In genomic region chrX:136055651-136056221, GRCh38 we compare ENCODE assay signal across 11 cellular contexts.
DNase-seq lines count a peak whose midpoint lies in the region; ATAC-seq, FAIRE-seq and TF ChIP-seq lines count a peak whose summit lies in the region.
"Had no signal": no experiment of that assay in that cellular context is flagged by ENCODE, and none has a peak within 500 bp of the region (broad histone marks: within the 10 kb centered on the region; RNA-seq: fewer than 3 reads in every experiment).

No MANE protein-coding gene starts in this region.

- H3K4me1 ChIP-seq in right atrium auricular region, result no peaks in the 10 kb centered on the region
- no peaks in the 10 kb centered on the region for H3K4me1 ChIP-seq in smooth muscle cell (ENCODE audit: low read depth)
- H3K4me1 ChIP-seq in neural progenitor cell, result peaks cover 5% of the 10 kb centered on the region

- peak overlapping the region; percentile 58 for H3K27ac ChIP-seq in brain microvascular endothelial cell
- peak overlapping the region; percentile 65 to 69 for H3K27ac ChIP-seq in right atrium auricular region
- H3K27ac ChIP-seq in smooth muscle cell (ENCODE audit: low read depth), result peak overlapping the region; percentile 80
- no peak overlapping the region for H3K27ac ChIP-seq in neural progenitor cell

- H3K27me3 ChIP-seq in brain microvascular endothelial cell (replicated peaks), result no peaks in the 10 kb centered on the region
- H3K27me3 ChIP-seq in right atrium auricular region, result no peaks in the 10 kb centered on the region
- no peaks in the 10 kb centered on the region for H3K27me3 ChIP-seq in smooth muscle cell (ENCODE audit: low read depth)
- H3K27me3 ChIP-seq in neural progenitor cell, result no peaks in the 10 kb centered on the region

- no peak overlapping the region for H3K4me3 Mint-ChIP-seq in neural progenitor cell

- no peak for ATAC-seq in HG02852 (IDR thresholded peaks at IDR 0.05; ENCODE audit: unreplicated experiment)
- ATAC-seq: T-helper 17 cell had no signal

- H3K36me3 Mint-ChIP-seq in neural progenitor cell, result no peaks in the 10 kb centered on the region

- WGBS in smooth muscle cell (ENCODE audit: low lambda C conversion rate), result 46% methylated on average over 5 of the region's 5 CpGs

- H3K4me1 Mint-ChIP-seq in neural progenitor cell, result no peaks in the 10 kb centered on the region

- H3K9me3 Mint-ChIP-seq in neural progenitor cell, result peaks cover 13% of the 10 kb centered on the region

- peak overlapping the region; percentile 12 for H2AFZ ChIP-seq in smooth muscle cell (ENCODE audit: low read depth)
- H2AFZ ChIP-seq in neural progenitor cell (replicated peaks), result no peak overlapping the region

- DNase-seq in GM03348 (ENCODE audit: low spot score) (peak; percentile 35), brain microvascular endothelial cell (peak; percentile 71), right atrium auricular region (ENCODE audit: low spot score) (peak; percentile 65), smooth muscle cell (lab: John Stamatoyannopoulos, UW; ENCODE audit: unreplicated experiment) (no peak), neural progenitor cell (ENCODE audit: low spot score) (no peak), activated T-cell treated with anti-CD3 and anti-CD28 coated beads for 4 hours (no peak), D721Med (ENCODE audit: insufficient read length, low spot score) (no peak)
- DNase-seq: NCI-H82, T-helper 17 cell had no signal

- TF ChIP-seq CTCF in brain microvascular endothelial cell (IDR thresholded peaks at IDR 0.05; ENCODE audit: low read depth, low read length, missing control alignments) (no peak), right atrium auricular region (IDR thresholded peaks at IDR 0.05) (no peak), smooth muscle cell (IDR thresholded peaks at IDR 0.05; ENCODE audit: borderline replicate concordance, insufficient read depth, poor library complexity, severe bottlenecking) (no peak), neural progenitor cell (IDR thresholded peaks at IDR 0.05) (no peak), D721Med (IDR thresholded peaks at IDR 0.05; ENCODE audit: insufficient read depth, missing control alignments) (no peak)

- no peaks in the 10 kb centered on the region for H3F3A ChIP-seq in smooth muscle cell (ENCODE audit: low read depth)
- H3F3A ChIP-seq in neural progenitor cell (ENCODE audit: low read depth), result no peaks in the 10 kb centered on the region

- no peak for FAIRE-seq in D721Med (lab: Jason Lieb, UNC)
- FAIRE-seq: colon had no signal

- H4K20me1 ChIP-seq in smooth muscle cell (ENCODE audit: low read depth), result no peaks in the 10 kb centered on the region
- H4K20me1 ChIP-seq in neural progenitor cell (ENCODE audit: low read depth), result no peaks in the 10 kb centered on the region

- H3K36me3 ChIP-seq in brain microvascular endothelial cell (replicated peaks) (no peaks in the 10 kb centered on the region), right atrium auricular region (no peaks in the 10 kb centered on the region), smooth muscle cell (ENCODE audit: low read depth) (no peaks in the 10 kb centered on the region), neural progenitor cell (no peaks in the 10 kb centered on the region)

- peaks cover 8% of the 10 kb centered on the region for H3K27me3 Mint-ChIP-seq in neural progenitor cell (ENCODE audit: insufficient read depth, low read depth)
- H3K27me3 Mint-ChIP-seq: T-helper 17 cell had no signal

- H3K4me3 ChIP-seq in brain microvascular endothelial cell (ENCODE audit: low read depth, low read length), result no peak overlapping the region
- H3K4me3 ChIP-seq in right atrium auricular region, result no peak overlapping the region
- no peak overlapping the region for H3K4me3 ChIP-seq in smooth muscle cell
- no peak overlapping the region for H3K4me3 ChIP-seq in neural progenitor cell

- in situ Hi-C loops in brain microvascular endothelial cell (cut with HindIII; ENCODE audit: low pct_ligation_motif_present, low sequenced_read_pairs), result no loop called here

- no peak overlapping the region for H3K27ac Mint-ChIP-seq in neural progenitor cell

- H3K9me3 ChIP-seq in right atrium auricular region (no peaks in the 10 kb centered on the region), smooth muscle cell (replicated peaks; ENCODE audit: low read depth) (no peaks in the 10 kb centered on the region), neural progenitor cell (ENCODE audit: low read depth) (no peaks in the 10 kb centered on the region)

- H3K4me2 ChIP-seq in smooth muscle cell (peak overlapping the region; percentile 69), neural progenitor cell (no peak overlapping the region)

- H3K79me2 ChIP-seq in smooth muscle cell (ENCODE audit: low read depth) (no peaks in the 10 kb centered on the region), neural progenitor cell (ENCODE audit: low read depth) (no peaks in the 10 kb centered on the region)

- H3K9ac ChIP-seq in smooth muscle cell (ENCODE audit: low read depth) (no peak overlapping the region), neural progenitor cell (no peak overlapping the region)

Comparison
In these comparisons a context has a peak if more than half of its experiments do, and no peak if none do; other contexts are left out.
1. DNase-seq: peak in GM03348 (single experiment), brain microvascular endothelial cell (single experiment) and right atrium auricular region (single experiment); none in smooth muscle cell (single experiment), neural progenitor cell (single experiment), activated T-cell treated with anti-CD3 and anti-CD28 coated beads for 4 hours (single experiment) and D721Med (single experiment).